ENCODE assay signal across 8 cellular contexts in the genomic region with DNA sequence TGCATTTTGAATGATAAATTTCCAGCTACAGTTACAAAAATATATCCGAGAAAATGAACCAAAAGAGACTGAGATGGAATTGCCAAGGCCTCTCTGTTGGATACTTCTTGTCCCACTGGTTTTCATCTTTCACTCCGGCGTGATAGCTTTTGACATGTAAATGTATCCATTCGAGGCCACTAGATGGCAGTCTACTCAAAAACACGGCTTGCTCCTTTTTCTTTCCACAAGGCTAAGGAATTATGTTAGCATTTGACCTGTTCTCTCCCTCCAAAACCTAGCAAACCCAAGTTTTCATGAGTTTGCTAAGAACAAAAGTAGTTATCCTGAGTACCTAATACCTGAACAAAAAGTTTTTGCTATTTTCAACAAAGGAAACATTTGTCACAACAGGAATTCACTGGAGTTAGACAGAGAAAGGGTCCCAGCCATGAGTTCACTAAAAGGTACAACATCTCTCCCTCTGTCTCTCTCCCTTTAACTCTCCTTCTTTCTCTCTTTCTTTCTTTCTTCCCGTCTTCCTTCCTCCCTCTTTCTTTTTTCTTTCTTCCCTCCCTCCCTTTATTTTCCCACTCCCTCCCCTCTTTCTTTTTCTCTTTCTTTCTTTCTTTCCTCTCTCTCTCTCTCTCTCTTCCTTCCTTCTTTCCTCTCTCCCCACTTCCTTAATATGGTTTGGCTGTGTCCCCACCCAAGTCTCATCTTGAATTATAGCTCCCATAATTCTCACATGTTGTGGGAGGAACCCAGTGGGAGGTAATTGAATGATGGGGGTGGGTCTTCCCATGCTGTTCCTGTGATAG.
DNase-seq lines count a peak whose midpoint lies in the region; ATAC-seq and TF ChIP-seq lines count a peak whose summit lies in the region.

No MANE protein-coding gene starts in this region.

- CTCF ChIA-PET in activated CD8-positive, alpha-beta memory T cell treated with anti-CD3 and anti-CD28 coated beads, Interleukin-2, amount 10 ng/mL, durations not matched to agents 7 days and 5 days (lab: Charles Lee), result interaction anchor here (0.7 to 1.4 kb wide), 4 partner anchors 11 to 394 kb away, joined by 3 to 4 read pairs (median 3); no protein-coding TSS in a partner anchor

- H3K27ac ChIP-seq in gastroesophageal sphincter, result no peak overlapping the region

- H3K4me3 ChIP-seq in AG10803 (ENCODE audit: low read length) (no peak overlapping the region), gastroesophageal sphincter (no peak overlapping the region), retinal pigment epithelial cell (ENCODE audit: low read length) (no peak overlapping the region)

- H3K4me3 Mint-ChIP-seq in activated CD8-positive, alpha-beta memory T cell treated with anti-CD3 and anti-CD28 coated beads, Interleukin-2, amount 10 ng/mL, durations not matched to agents 7 days and 5 days, result no peak overlapping the region

- 3 to 8% methylated on average over 6 of the region's 6 CpGs for WGBS in gastroesophageal sphincter (ENCODE audit: low coverage in 1 of 2), 2 donors

- no peak for TF ChIP-seq EP300 in gastroesophageal sphincter (IDR thresholded peaks at IDR 0.05)

- H3K4me1 Mint-ChIP-seq in activated CD8-positive, alpha-beta memory T cell treated with anti-CD3 and anti-CD28 coated beads, Interleukin-2, amount 10 ng/mL, durations not matched to agents 7 days and 5 days, result no peaks in the 10 kb centered on the region

- TF ChIP-seq CTCF in AG10803 (conservative IDR thresholded peaks at IDR 0.05; ENCODE audit: low read length) (peak; percentile 84), GM12872 (IDR thresholded peaks at IDR 0.05; ENCODE audit: insufficient read depth, low read depth, low read length) (peak; percentile 68), gastroesophageal sphincter (IDR thresholded peaks at IDR 0.05) (peak; percentile 25 to 64 (median 39)), retinal pigment epithelial cell (conservative IDR thresholded peaks at IDR 0.05; ENCODE audit: low read depth, low read length) (peak; percentile 71)

- H3K27me3 Mint-ChIP-seq in activated CD8-positive, alpha-beta memory T cell treated with anti-CD3 and anti-CD28 coated beads, Interleukin-2, amount 10 ng/mL, durations not matched to agents 7 days and 5 days, result no peaks in the 10 kb centered on the region

- H3K36me3 ChIP-seq in gastroesophageal sphincter, result no peaks in the 10 kb centered on the region

- DNase-seq in AG10803 (ENCODE audit: low read depth) (peak; percentile 54), NCI-H146 (lab: John Stamatoyannopoulos, UW) (peak; percentile 80), SW480 (ENCODE audit: low spot score) (peak; percentile 52), retinal pigment epithelial cell (ENCODE audit: low read depth) (peak; percentile 35)
- no peak for DNase-seq in activated CD8-positive, alpha-beta memory T cell treated with anti-CD3 and anti-CD28 coated beads, Interleukin-2, amount 10 ng/mL, durations not matched to agents 7 days and 5 days

- H3K27me3 ChIP-seq in gastroesophageal sphincter, result peaks cover 15% of the 10 kb centered on the region

- H3K9me3 ChIP-seq in gastroesophageal sphincter, result no peaks in the 10 kb centered on the region

- no peak for TF ChIP-seq POLR2A in gastroesophageal sphincter (IDR thresholded peaks at IDR 0.05)

- no peak overlapping the region for H3K27ac Mint-ChIP-seq in activated CD8-positive, alpha-beta memory T cell treated with anti-CD3 and anti-CD28 coated beads, Interleukin-2, amount 10 ng/mL, durations not matched to agents 7 days and 5 days

- H3K4me1 ChIP-seq in gastroesophageal sphincter, result no peaks in the 10 kb centered on the region

- ATAC-seq in HG02763 (IDR thresholded peaks at IDR 0.05; ENCODE audit: unreplicated experiment) (peak; percentile 61), gastroesophageal sphincter (no peak)
- no peak for ATAC-seq in activated CD8-positive, alpha-beta memory T cell treated with anti-CD3 and anti-CD28 coated beads, Interleukin-2, amount 10 ng/mL, durations not matched to agents 7 days and 5 days

- H3K36me3 Mint-ChIP-seq in activated CD8-positive, alpha-beta memory T cell treated with anti-CD3 and anti-CD28 coated beads, Interleukin-2, amount 10 ng/mL, durations not matched to agents 7 days and 5 days, result no peaks in the 10 kb centered on the region

- H3K9me3 Mint-ChIP-seq in activated CD8-positive, alpha-beta memory T cell treated with anti-CD3 and anti-CD28 coated beads, Interleukin-2, amount 10 ng/mL, durations not matched to agents 7 days and 5 days (ENCODE audit: low read depth), result no peaks in the 10 kb centered on the region
